32 cellular contexts compared by ENCODE assay signal in genomic region chr4:73460913-73461522, GRCh38. TPM values are rescaled to one million over a fixed set of nuclear protein-coding genes. Genes with fewer than 3 reads are reported as not detected.
"Had no signal": no experiment of that assay in that cellular context is flagged by ENCODE, and none has a peak within 500 bp of the region (broad histone marks: within the 10 kb centered on the region; RNA-seq: fewer than 3 reads in every experiment).

No MANE protein-coding gene starts in this region.

- H3K4me3 ChIP-seq: suprapubic skin, testis, thoracic aorta, thyroid gland, tibial artery, tibial nerve, transverse colon, upper lobe of left lung, upper lobe of right lung, uterus, vagina had no signal

- H3K36me3 Mint-ChIP-seq: stimulated activated effector memory CD8-positive, alpha-beta T cell treated with anti-CD3 and anti-CD28 coated beads, Interleukin-12 subunit alpha, Interleukin-12 subunit beta, amount 100 ng/mL, for 72 hours; stimulated activated memory B cell treated with anti-CD40 and anti-IgM and Interleukin-4, amounts not matched to agents 10 μg/mL and 1 μg/mL and 100 μg/mL, for 72 hours; stimulated activated naive B cell treated with anti-CD40 and anti-IgM and Interleukin-4, amounts not matched to agents 10 μg/mL and 1 μg/mL and 100 μg/mL, for 72 hours; type B pancreatic cell had no signal

- H3K9me3 ChIP-seq: suprapubic skin, testis, thoracic aorta, thyroid gland, tibial artery, tibial nerve, transverse colon, upper lobe of left lung, upper lobe of right lung, uterus, vagina had no signal

- H3K4me3 Mint-ChIP-seq: stimulated activated effector memory CD8-positive, alpha-beta T cell treated with anti-CD3 and anti-CD28 coated beads, Interleukin-12 subunit alpha, Interleukin-12 subunit beta, amount 100 ng/mL, for 72 hours; stimulated activated memory B cell treated with anti-CD40 and anti-IgM and Interleukin-4, amounts not matched to agents 10 μg/mL and 1 μg/mL and 100 μg/mL, for 72 hours; stimulated activated naive B cell treated with anti-CD40 and anti-IgM and Interleukin-4, amounts not matched to agents 10 μg/mL and 1 μg/mL and 100 μg/mL, for 72 hours; stimulated activated naive CD8-positive, alpha-beta T cell treated with anti-CD3 and anti-CD28 coated beads, Interleukin-15, amount 100 ng/mL, for 72 hours; stimulated activated naive CD8-positive, alpha-beta T cell treated with anti-CD3 and anti-CD28 coated beads, Interleukin-15, Interleukin-2, amounts not matched to agents 100 ng/mL and 50 ng/mL, for 24 hours; type B pancreatic cell had no signal

- H3K27ac ChIP-seq: suprapubic skin, testis, thoracic aorta, thyroid gland, tibial artery, tibial nerve, transverse colon, upper lobe of left lung, upper lobe of right lung, uterus, vagina had no signal

- H3K27ac Mint-ChIP-seq: stimulated activated effector memory CD8-positive, alpha-beta T cell treated with anti-CD3 and anti-CD28 coated beads, Interleukin-12 subunit alpha, Interleukin-12 subunit beta, amount 100 ng/mL, for 72 hours; stimulated activated memory B cell treated with anti-CD40 and anti-IgM and Interleukin-4, amounts not matched to agents 10 μg/mL and 1 μg/mL and 100 μg/mL, for 72 hours; stimulated activated naive B cell treated with anti-CD40 and anti-IgM and Interleukin-4, amounts not matched to agents 10 μg/mL and 1 μg/mL and 100 μg/mL, for 72 hours; stimulated activated naive CD8-positive, alpha-beta T cell treated with anti-CD3 and anti-CD28 coated beads, Interleukin-15, amount 100 ng/mL, for 72 hours; stimulated activated naive CD8-positive, alpha-beta T cell treated with anti-CD3 and anti-CD28 coated beads, Interleukin-15, Interleukin-2, amounts not matched to agents 100 ng/mL and 50 ng/mL, for 24 hours; type B pancreatic cell had no signal

- H3K9me3 Mint-ChIP-seq: stimulated activated naive B cell treated with anti-CD40 and anti-IgM and Interleukin-4, amounts not matched to agents 10 μg/mL and 1 μg/mL and 100 μg/mL, for 72 hours; stimulated activated naive CD8-positive, alpha-beta T cell treated with anti-CD3 and anti-CD28 coated beads, Interleukin-15, amount 100 ng/mL, for 72 hours; stimulated activated naive CD8-positive, alpha-beta T cell treated with anti-CD3 and anti-CD28 coated beads, Interleukin-15, Interleukin-2, amounts not matched to agents 100 ng/mL and 50 ng/mL, for 24 hours; type B pancreatic cell had no signal

- H3K4me1 ChIP-seq: suprapubic skin, testis, thyroid gland, tibial artery, tibial nerve, transverse colon, upper lobe of left lung, upper lobe of right lung, uterus, vagina had no signal

- ATAC-seq: stimulated activated effector memory CD8-positive, alpha-beta T cell treated with anti-CD3 and anti-CD28 coated beads, Interleukin-12 subunit alpha, Interleukin-12 subunit beta, amount 100 ng/mL, for 72 hours; stimulated activated memory B cell treated with anti-CD40 and anti-IgM and Interleukin-4, amounts not matched to agents 10 μg/mL and 1 μg/mL and 100 μg/mL, for 72 hours; stimulated activated naive B cell treated with anti-CD40 and anti-IgM and Interleukin-4, amounts not matched to agents 10 μg/mL and 1 μg/mL and 100 μg/mL, for 72 hours; stimulated activated naive CD8-positive, alpha-beta T cell treated with anti-CD3 and anti-CD28 coated beads, Interleukin-15, amount 100 ng/mL, for 72 hours; stimulated activated naive CD8-positive, alpha-beta T cell treated with anti-CD3 and anti-CD28 coated beads, Interleukin-15, Interleukin-2, amounts not matched to agents 100 U/mL and 50 U/mL, for 24 hours; upper lobe of right lung had no signal

- DNase-seq: stimulated activated CD4-positive, alpha-beta T cell treated with anti-CD3 and anti-CD28 coated beads, Interleukin-2, amount 100 ng/mL, for 48 hours; stimulated activated CD4-positive, alpha-beta T cell treated with anti-CD3 and anti-CD28 coated beads, Interleukin-4, amount 100 ng/mL, for 1 hour; stimulated activated CD4-positive, alpha-beta T cell treated with anti-CD3 and anti-CD28 coated beads, Interleukin-4, amount 100 ng/mL, for 24 hours; stimulated activated CD4-positive, alpha-beta T cell treated with anti-CD3 and anti-CD28 coated beads, Interleukin-4, amount 100 ng/mL, for 4 hours; stimulated activated CD8-positive, alpha-beta memory T cell treated with anti-CD3 and anti-CD28 coated beads, Interleukin-4, amount 100 ng/mL, for 48 hours; stimulated activated naive B cell treated with anti-CD40 and anti-IgM and Interleukin-4, amounts not matched to agents 10 μg/mL and 1 μg/mL and 100 μg/mL, for 72 hours; stimulated activated naive CD4-positive, alpha-beta T cell; stimulated activated naive CD4-positive, alpha-beta T cell treated with Interleukin-2 at 50 U/mL for 16 hours; stimulated activated naive CD8-positive, alpha-beta T cell treated with anti-CD3 and anti-CD28 coated beads, Interleukin-15, amount 100 ng/mL, for 72 hours; stimulated activated naive CD8-positive, alpha-beta T cell treated with anti-CD3 and anti-CD28 coated beads, Interleukin-15, Interleukin-2, amounts not matched to agents 100 U/mL and 50 U/mL, for 24 hours; substantia nigra; testis; thyroid gland; tibial artery; transverse colon; trophoblast cell; upper lobe of left lung; upper lobe of right lung; uterus had no signal

- H3K36me3 ChIP-seq: suprapubic skin, thoracic aorta, thyroid gland, tibial artery, tibial nerve, transverse colon, upper lobe of left lung, upper lobe of right lung, uterus, vagina had no signal

- H3K27me3 Mint-ChIP-seq: type B pancreatic cell had no signal

- H3K4me1 Mint-ChIP-seq: stimulated activated effector memory CD8-positive, alpha-beta T cell treated with anti-CD3 and anti-CD28 coated beads, Interleukin-12 subunit alpha, Interleukin-12 subunit beta, amount 100 ng/mL, for 72 hours; stimulated activated naive B cell treated with anti-CD40 and anti-IgM and Interleukin-4, amounts not matched to agents 10 μg/mL and 1 μg/mL and 100 μg/mL, for 72 hours; stimulated activated naive CD8-positive, alpha-beta T cell treated with anti-CD3 and anti-CD28 coated beads, Interleukin-15, amount 100 ng/mL, for 72 hours had no signal

- FAIRE-seq: urothelium cell line had no signal

- H3K27me3 ChIP-seq: suprapubic skin, testis, thyroid gland, tibial artery, tibial nerve, transverse colon, upper lobe of left lung, upper lobe of right lung, uterus, vagina had no signal

RNA-seq across cellular contexts. Expression of gene AFM, which starts 20.5 kb away (rescaled TPM):
- total RNA-seq: subcutaneous adipose tissue, suprapubic skin, temporal lobe, thoracic aorta, thyroid gland, tibial nerve, transverse colon, upper lobe of right lung, ureter, urinary bladder, vagina had no signal

RNA-seq across cellular contexts. Expression of gene AFP, which starts 25.0 kb away (rescaled TPM):
- total RNA-seq: subcutaneous adipose tissue, suprapubic skin, temporal lobe, testis, thoracic aorta, thyroid gland, tibial nerve, transverse colon, upper lobe of right lung, ureter, urinary bladder, uterus, vagina had no signal
- polyA plus RNA-seq: urinary bladder had no signal

RNA-seq across cellular contexts. Expression of gene ALB, which starts 56.9 kb away (rescaled TPM):
- total RNA-seq: thoracic aorta, vagina had no signal
